ENCODE assay signal across 8 cellular contexts in genomic region chr20:833450-834150, GRCh38. TPM values are rescaled to one million over a fixed set of nuclear protein-coding genes. Genes with fewer than 3 reads are reported as not detected.
DNase-seq lines count a peak whose midpoint lies in the region; ATAC-seq and TF ChIP-seq lines count a peak whose summit lies in the region.

Gene FAM110A, plus strand, starts transcription at chr20:833715. Its CDS starts 11,090 bp downstream, at chr20:844805.

- no peaks in the 10 kb centered on the region for H3K27me3 ChIP-seq in suprapubic skin

- ATAC-seq in HG02610 (IDR thresholded peaks at IDR 0.05; ENCODE audit: unreplicated experiment) (peak; percentile 97), SK-N-SH treated with all-trans-retinoic acid at 6 μM for 48 hours (peak; percentile 97)

- H3K9me3 ChIP-seq in suprapubic skin: no peaks in the 10 kb centered on the region

- H3K4me3 ChIP-seq in suprapubic skin: peak within 1 kb of the TSS; percentile 65

- no peak for TF ChIP-seq EP300 in suprapubic skin (IDR thresholded peaks at IDR 0.05)

- DNase-seq in GM10266 (ENCODE audit: extremely low spot score) (peak; percentile 95), NCI-H1092 (lab: John Stamatoyannopoulos, UW) (peak; percentile 93), germinal center (ENCODE audit: low spot score) (peak; percentile 95), nucleus accumbens (lab: John Stamatoyannopoulos, UW) (peak in 55 of 56 donors; percentile 22 to 95 (median 84)), suprapubic skin (ENCODE audit: low spot score in 2 of 2) (peak; percentile 96 to 98)
- peak; percentile 94 for DNase-seq in activated naive CD4-positive, alpha-beta T cell treated with anti-CD3 and anti-CD28 coated beads, Interleukin-2, amount 50 U/mL, for 16 hours

- TF ChIP-seq POLR2A in suprapubic skin (IDR thresholded peaks at IDR 0.05): no peak

- no peaks in the 10 kb centered on the region for H3K36me3 ChIP-seq in suprapubic skin

- 2% methylated on average over 28 of the region's 64 CpGs for WGBS in suprapubic skin

- H3K4me1 ChIP-seq in suprapubic skin: peaks cover 30% of the 10 kb centered on the region

- TF ChIP-seq CTCF in GM10266 (IDR thresholded peaks at IDR 0.05; ENCODE audit: control insufficient read depth, insufficient read depth, low read depth, missing control alignments): no peak
- TF ChIP-seq CTCF in suprapubic skin (IDR thresholded peaks at IDR 0.05): no peak

- H3K27ac ChIP-seq in suprapubic skin: peak within 1 kb of the TSS; percentile 72

TF ChIP-seq in SK-N-SH treated with all-trans-retinoic acid at 6 μM for 48 hours, 23 proteins besides CTCF, POLR2A, EP300 and RAD21:
- TF ChIP-seq POU6F1 (CRISPR knock-in tag; IDR thresholded peaks at IDR 0.05; ENCODE audit: borderline replicate concordance, low read depth) (no peak), ESRRG (CRISPR knock-in tag; IDR thresholded peaks at IDR 0.05) (no peak), ZNF70 (CRISPR knock-in tag; IDR thresholded peaks at IDR 0.05) (no peak), BACH2 (CRISPR knock-in tag; IDR thresholded peaks at IDR 0.05; ENCODE audit: borderline replicate concordance) (no peak), GLIS3 (CRISPR knock-in tag; IDR thresholded peaks at IDR 0.05) (no peak), ARNTL (CRISPR knock-in tag; IDR thresholded peaks at IDR 0.05; ENCODE audit: borderline replicate concordance, low read depth) (no peak), CSRNP3 (CRISPR knock-in tag; IDR thresholded peaks at IDR 0.05) (no peak), ZNF565 (CRISPR knock-in tag; conservative IDR thresholded peaks at IDR 0.05; ENCODE audit: low read depth) (no peak), ZFP3 (CRISPR knock-in tag; IDR thresholded peaks at IDR 0.05) (no peak), TCF4 (CRISPR knock-in tag; IDR thresholded peaks at IDR 0.05; ENCODE audit: borderline replicate concordance) (no peak; the same call in 1 of the 2 replicates), PATZ1 (CRISPR knock-in tag; IDR thresholded peaks at IDR 0.05; ENCODE audit: borderline replicate concordance) (no peak), ZNF8 (CRISPR knock-in tag; IDR thresholded peaks at IDR 0.05) (no peak), SNAI2 (CRISPR knock-in tag; IDR thresholded peaks at IDR 0.05) (no peak), CREB5 (CRISPR knock-in tag; IDR thresholded peaks at IDR 0.05; ENCODE audit: low read depth) (no peak), ZFP30 (CRISPR knock-in tag; IDR thresholded peaks at IDR 0.05) (no peak), RARB (CRISPR knock-in tag; IDR thresholded peaks at IDR 0.05) (no peak)

RNA-seq across cellular contexts. Expression of gene FAM110A, which starts in this region (rescaled TPM):
- 10 to 100 TPM; 16.9 to 57.0 (median 37.7) TPM for total RNA-seq in suprapubic skin

Comparison
In these comparisons a context has a peak if more than half of its experiments do, and no peak if none do; other contexts are left out.
1. Peak in every context shown above with its lines: DNase-seq, ATAC-seq, H3K4me3 ChIP-seq and H3K27ac ChIP-seq.